ENCODE assay signal across 12 cellular contexts in the genomic region with DNA sequence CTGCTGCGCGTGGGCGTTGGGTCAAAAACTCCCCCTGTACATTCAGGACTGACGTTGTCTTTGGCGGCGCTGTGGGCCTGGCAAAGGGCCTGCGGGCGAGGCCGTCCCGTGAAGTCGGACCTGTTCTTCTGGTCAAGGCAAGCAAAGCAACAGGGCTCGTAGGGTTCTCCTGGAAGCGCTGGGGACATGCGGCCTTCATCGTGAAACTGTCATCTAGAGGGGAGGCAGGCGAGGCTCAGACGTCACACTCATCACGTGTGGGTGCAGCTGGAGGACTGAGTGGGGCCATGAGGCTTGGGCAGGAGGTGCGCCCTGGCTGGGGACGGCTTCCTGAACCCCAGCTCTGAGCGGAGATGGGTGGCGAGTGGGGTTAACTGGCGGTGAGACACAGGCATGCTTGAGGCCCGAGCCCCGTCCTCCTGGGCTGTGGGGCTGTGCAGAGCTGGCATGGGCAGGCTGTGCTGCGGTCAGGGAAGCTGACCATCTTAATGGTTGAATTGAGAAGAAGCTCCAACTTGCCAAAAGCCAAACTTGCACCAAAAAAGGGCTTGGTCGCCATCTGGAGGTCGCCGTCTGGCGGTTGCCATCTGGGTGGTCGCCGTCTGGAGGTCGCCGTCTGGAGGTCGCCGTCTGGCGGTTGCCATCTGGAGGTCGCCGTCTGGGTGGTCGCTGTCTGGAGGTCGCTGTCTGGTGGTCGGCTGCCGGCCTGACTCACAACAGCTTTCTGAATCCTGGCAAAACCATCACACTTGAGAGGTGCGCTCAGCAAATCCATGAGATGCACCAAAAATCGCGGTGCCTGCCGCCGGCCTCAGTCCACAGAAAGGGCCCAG.
"Had no signal": no experiment of that assay in that cellular context is flagged by ENCODE, and none has a peak within 500 bp of the region (broad histone marks: within the 10 kb centered on the region; RNA-seq: fewer than 3 reads in every experiment).

No MANE protein-coding gene starts in this region.

- H3K4me1 ChIP-seq: adrenal gland, foreskin keratinocyte had no signal

- H3K4me3 ChIP-seq: adrenal gland, tibial nerve had no signal

- H3K36me3 ChIP-seq: adrenal gland, tibial nerve had no signal

- H3K9me3 ChIP-seq: adrenal gland had no signal

- ATAC-seq: activated T-cell treated with anti-CD3 and anti-CD28 coated beads, Interleukin-2, amount 50 U/mL, for 72 hours; foreskin keratinocyte; left lobe of liver had no signal

- H3K9me3 Mint-ChIP-seq: activated naive CD4-positive, alpha-beta T cell treated with anti-CD3 and anti-CD28 coated beads, Interleukin-2, amount 50 U/mL, for 24 hours; stimulated activated naive CD8-positive, alpha-beta T cell treated with anti-CD3 and anti-CD28 coated beads, Interleukin-15, Interleukin-2, amounts not matched to agents 100 ng/mL and 50 ng/mL, for 24 hours had no signal

- H3K27ac Mint-ChIP-seq: activated naive CD4-positive, alpha-beta T cell treated with anti-CD3 and anti-CD28 coated beads, Interleukin-2, amount 50 U/mL, for 24 hours; activated T-cell treated with anti-CD3 and anti-CD28 coated beads, Interleukin-2, amount 50 U/mL, for 72 hours; stimulated activated naive CD8-positive, alpha-beta T cell treated with anti-CD3 and anti-CD28 coated beads, Interleukin-15, Interleukin-2, amounts not matched to agents 100 ng/mL and 50 ng/mL, for 24 hours had no signal

- H3K4me3 Mint-ChIP-seq: activated naive CD4-positive, alpha-beta T cell treated with anti-CD3 and anti-CD28 coated beads, Interleukin-2, amount 50 U/mL, for 24 hours; activated T-cell treated with anti-CD3 and anti-CD28 coated beads, Interleukin-2, amount 50 U/mL, for 72 hours; stimulated activated naive CD8-positive, alpha-beta T cell treated with anti-CD3 and anti-CD28 coated beads, Interleukin-15, Interleukin-2, amounts not matched to agents 100 ng/mL and 50 ng/mL, for 24 hours had no signal

- H3K36me3 Mint-ChIP-seq: activated naive CD4-positive, alpha-beta T cell treated with anti-CD3 and anti-CD28 coated beads, Interleukin-2, amount 50 U/mL, for 24 hours had no signal

- H3K27ac ChIP-seq: adrenal gland, epithelial cell of prostate, foreskin keratinocyte, tibial nerve had no signal

- H3K4me1 Mint-ChIP-seq: activated naive CD4-positive, alpha-beta T cell treated with anti-CD3 and anti-CD28 coated beads, Interleukin-2, amount 50 U/mL, for 24 hours had no signal

- DNase-seq: activated CD4-positive, CD25-positive, alpha-beta regulatory T cell treated with anti-CD3 and anti-CD28 coated beads, Interleukin-2, amount 50 U/mL, for 72 hours; activated gamma-delta T cell; activated T-cell treated with anti-CD3 and anti-CD28 coated beads, Interleukin-2, amount 50 U/mL, for 72 hours; adrenal gland; foreskin keratinocyte; hypothalamus; T1000 had no signal
